ENCODE assay signal across 1 cellular context in genomic region chr14:33794791-33795300, GRCh38.
TF ChIP-seq lines count a peak whose summit lies in the region.

No MANE protein-coding gene starts in this region.

TF ChIP-seq in SK-N-SH, 30 proteins besides CTCF, POLR2A, EP300 and RAD21:
- TF ChIP-seq PBX3 (IDR thresholded peaks at IDR 0.05) (peak; percentile 14; the same call in 1 of the 2 replicates), RFX5 (IDR thresholded peaks at IDR 0.05; ENCODE audit: low read length) (no peak), RCOR1 (IDR thresholded peaks at IDR 0.05; ENCODE audit: low read length) (no peak)
